Comparison of ENCODE assay signal across 1 cellular context in genomic region chr9:38386319-38386895, GRCh38.
TF ChIP-seq lines count a peak whose summit lies in the region.

No MANE protein-coding gene starts in this region.

TF ChIP-seq in HepG2, 621 proteins besides CTCF, POLR2A, EP300 and RAD21 (continued from another document and continues in another):
- TF ChIP-seq PRDM10 (CRISPR knock-in tag; IDR thresholded peaks at IDR 0.05; ENCODE audit: low read depth) (peak; percentile 25; the same call in 1 of the 2 replicates), RARA (CRISPR knock-in tag; IDR thresholded peaks at IDR 0.05) (peak; percentile 77), RERE (CRISPR knock-in tag; IDR thresholded peaks at IDR 0.05; ENCODE audit: low read depth) (peak; percentile 46; the same call in 1 of the 2 replicates), ZNF567 (CRISPR knock-in tag; IDR thresholded peaks at IDR 0.05; ENCODE audit: borderline replicate concordance) (no peak), ZNF710 (CRISPR knock-in tag; IDR thresholded peaks at IDR 0.05; ENCODE audit: borderline replicate concordance) (peak; percentile 51; the same call in 1 of the 2 replicates), KDM3A (CRISPR knock-in tag; IDR thresholded peaks at IDR 0.05; ENCODE audit: low read depth) (0 out of 2 replicates have a peak, but pooled peaks have one; percentile 26), ZNF451 (CRISPR knock-in tag; IDR thresholded peaks at IDR 0.05) (no peak), AHDC1 (CRISPR knock-in tag; IDR thresholded peaks at IDR 0.05; ENCODE audit: borderline replicate concordance) (0 out of 2 replicates have a peak, but pooled peaks have one; percentile 42), ZNF235 (CRISPR knock-in tag; IDR thresholded peaks at IDR 0.05; ENCODE audit: borderline replicate concordance) (no peak), ZNF292 (CRISPR knock-in tag; IDR thresholded peaks at IDR 0.05; ENCODE audit: borderline replicate concordance, low read depth) (0 out of 2 replicates have a peak, but pooled peaks have one; percentile 33), FOXO4 (CRISPR knock-in tag; conservative IDR thresholded peaks at IDR 0.05) (no peak), KAT8 (CRISPR knock-in tag; IDR thresholded peaks at IDR 0.05) (no peak), ZKSCAN8 (CRISPR knock-in tag; IDR thresholded peaks at IDR 0.05; ENCODE audit: borderline replicate concordance) (peak; percentile 61; the same call in 1 of the 2 replicates), HMG20A (CRISPR knock-in tag; IDR thresholded peaks at IDR 0.05; ENCODE audit: borderline replicate concordance) (peak; percentile 58), E2F2 (CRISPR knock-in tag; IDR thresholded peaks at IDR 0.05; ENCODE audit: borderline replicate concordance) (no peak), RFX5 (IDR thresholded peaks at IDR 0.05; ENCODE audit: low read depth, low read length) (no peak), SIX1 (CRISPR knock-in tag; IDR thresholded peaks at IDR 0.05; ENCODE audit: borderline replicate concordance) (peak; percentile 99), ZNF331 (CRISPR knock-in tag; IDR thresholded peaks at IDR 0.05) (peak; percentile 68; the same call in 1 of the 2 replicates), LCORL (IDR thresholded peaks at IDR 0.05) (no peak), LCORL (CRISPR knock-in tag; IDR thresholded peaks at IDR 0.05) (peak; percentile 66; the same call in 1 of the 2 replicates), ARID2 (CRISPR knock-in tag; IDR thresholded peaks at IDR 0.05; ENCODE audit: borderline replicate concordance) (no peak), IKZF5 (CRISPR knock-in tag; IDR thresholded peaks at IDR 0.05) (peak; percentile 68; the same call in 1 of the 2 replicates), SSRP1 (CRISPR knock-in tag; IDR thresholded peaks at IDR 0.05) (no peak), ZBTB49 (CRISPR knock-in tag; IDR thresholded peaks at IDR 0.05; ENCODE audit: borderline replicate concordance) (no peak), TAF1 (CRISPR knock-in tag; IDR thresholded peaks at IDR 0.05) (peak; percentile 28; the same call in 1 of the 2 replicates), PLRG1 (conservative IDR thresholded peaks at IDR 0.05) (no peak), SMAD3 (CRISPR knock-in tag; IDR thresholded peaks at IDR 0.05) (peak; percentile 19; the same call in 1 of the 2 replicates), CBX2 (IDR thresholded peaks at IDR 0.05; ENCODE audit: low read depth, low read length) (no peak), CBX2 (CRISPR knock-in tag; IDR thresholded peaks at IDR 0.05; ENCODE audit: low read depth) (no peak), ZNF446 (CRISPR knock-in tag; IDR thresholded peaks at IDR 0.05) (no peak), ZNF253 (CRISPR knock-in tag; IDR thresholded peaks at IDR 0.05; ENCODE audit: borderline replicate concordance) (no peak)
